In genomic region chr6:104705095-104705707, GRCh38 we compare ENCODE assay signal across 8 cellular contexts.
A peak's percentile ranks its signal among the peaks of the same experiment; 100 is the strongest.
DNase-seq lines count a peak whose midpoint lies in the region; ATAC-seq and TF ChIP-seq lines count a peak whose summit lies in the region.

No MANE protein-coding gene starts in this region.

- H3K4me1 ChIP-seq in RWPE2 (ENCODE audit: insufficient read depth, poor library complexity, severe bottlenecking) = peaks cover 18% of the 10 kb centered on the region

- H3K27ac Mint-ChIP-seq in natural killer cell treated with Interleukin-12 subunit alpha and Interleukin-12 subunit beta and Interleukin-15 and Interleukin-18, amount 100 ng/mL, for 72 hours = peak overlapping the region; percentile 45 to 54
- H3K27ac Mint-ChIP-seq in type B pancreatic cell = no peak overlapping the region

- TF ChIP-seq CTCF in RWPE2 (IDR thresholded peaks at IDR 0.05; ENCODE audit: poor library complexity, severe bottlenecking) (no peak), type B pancreatic cell (conservative IDR thresholded peaks at IDR 0.05) (no peak)

- H3K36me3 ChIP-seq in RWPE2 (ENCODE audit: low read depth) = no peaks in the 10 kb centered on the region

- H3K9me3 Mint-ChIP-seq in natural killer cell treated with Interleukin-12 subunit alpha and Interleukin-12 subunit beta and Interleukin-15 and Interleukin-18, amount 100 ng/mL, for 72 hours = no peaks in the 10 kb centered on the region
- peaks cover 7% of the 10 kb centered on the region for H3K9me3 Mint-ChIP-seq in type B pancreatic cell

- no peak overlapping the region for H3K4me3 ChIP-seq in RWPE2 (ENCODE audit: severe bottlenecking)

- ATAC-seq in GM21390 (IDR thresholded peaks at IDR 0.05; ENCODE audit: unreplicated experiment) (peak; percentile 59), RWPE2 (ENCODE audit: low read depth) (peak; percentile 98), HG02885 (IDR thresholded peaks at IDR 0.05; ENCODE audit: poor library complexity, unreplicated experiment) (no peak), GM18909 (IDR thresholded peaks at IDR 0.05; ENCODE audit: poor library complexity, unreplicated experiment) (no peak)
- peak; percentile 80 to 83 for ATAC-seq in natural killer cell treated with Interleukin-12 subunit alpha and Interleukin-12 subunit beta and Interleukin-15 and Interleukin-18, amount 100 ng/mL, for 72 hours

- H3K27me3 Mint-ChIP-seq in natural killer cell treated with Interleukin-12 subunit alpha and Interleukin-12 subunit beta and Interleukin-15 and Interleukin-18, amount 100 ng/mL, for 72 hours = no peaks in the 10 kb centered on the region
- H3K27me3 Mint-ChIP-seq in type B pancreatic cell = no peaks in the 10 kb centered on the region

- H3K36me3 Mint-ChIP-seq in natural killer cell treated with Interleukin-12 subunit alpha and Interleukin-12 subunit beta and Interleukin-15 and Interleukin-18, amount 100 ng/mL, for 72 hours = peaks cover 6% of the 10 kb centered on the region
- peaks cover 4% of the 10 kb centered on the region for H3K36me3 Mint-ChIP-seq in type B pancreatic cell

- no peaks in the 10 kb centered on the region for H3K9me3 ChIP-seq in RWPE2 (ENCODE audit: severe bottlenecking)

- H3K27ac ChIP-seq in RWPE2 (ENCODE audit: poor library complexity, severe bottlenecking) (peak overlapping the region; percentile 33), caudate nucleus (ENCODE audit: low read depth, low read length) (peak overlapping the region; percentile 36)

- H3K4me1 Mint-ChIP-seq in natural killer cell treated with Interleukin-12 subunit alpha and Interleukin-12 subunit beta and Interleukin-15 and Interleukin-18, amount 100 ng/mL, for 72 hours (ENCODE audit: low read depth in 2 of 2) = peaks cover 17 to 23% of the 10 kb centered on the region in 2 donors
- peaks cover 21% of the 10 kb centered on the region for H3K4me1 Mint-ChIP-seq in type B pancreatic cell (ENCODE audit: unreplicated experiment)

- DNase-seq in RWPE2 (ENCODE audit: low spot score) = no peak
- peak in 3 of 61 donors; percentile 1 to 5 (median 2) for DNase-seq in caudate nucleus (lab: John Stamatoyannopoulos, UW)
- no peak for DNase-seq in natural killer cell treated with Interleukin-12 subunit alpha and Interleukin-12 subunit beta and Interleukin-15 and Interleukin-18, amount 100 ng/mL, for 72 hours (ENCODE audit: low spot score)
- no peak for DNase-seq in type B pancreatic cell (ENCODE audit: extremely low spot score, unreplicated experiment)
- DNase-seq in HuH-7 (ENCODE audit: low spot score) = no peak

- H3K27me3 ChIP-seq in RWPE2 (ENCODE audit: insufficient read depth, poor library complexity, severe bottlenecking) = no peaks in the 10 kb centered on the region

- peak overlapping the region; percentile 55 for H3K4me3 Mint-ChIP-seq in natural killer cell treated with Interleukin-12 subunit alpha and Interleukin-12 subunit beta and Interleukin-15 and Interleukin-18, amount 100 ng/mL, for 72 hours
- H3K4me3 Mint-ChIP-seq in type B pancreatic cell = no peak overlapping the region

Comparison
In these comparisons a context has a peak if more than half of its experiments do, and no peak if none do; other contexts are left out.
1. ATAC-seq: peak in GM21390 (single experiment), RWPE2 (single experiment) and natural killer cell treated with Interleukin-12 subunit alpha and Interleukin-12 subunit beta and Interleukin-15 and Interleukin-18, amount 100 ng/mL, for 72 hours (2 of 2); none in HG02885 (single experiment) and GM18909 (single experiment).